In genomic region chr12:124914392-124915248, GRCh38 we compare ENCODE assay signal across 7 cellular contexts. TPM values are rescaled to one million over a fixed set of nuclear protein-coding genes. Genes with fewer than 3 reads are reported as not detected.
A peak's percentile ranks its signal among the peaks of the same experiment; 100 is the strongest.
DNase-seq lines count a peak whose midpoint lies in the region; ATAC-seq and TF ChIP-seq lines count a peak whose summit lies in the region.

UBC (minus strand) TSS chr12:124914650; CDS start chr12:124913771, 879 bp downstream.

- H3K36me3 ChIP-seq in effector memory CD4-positive, alpha-beta T cell (ENCODE audit: control insufficient read depth, insufficient read depth, low read length), result peaks cover 16% of the 10 kb centered on the region

- H3K4me1 ChIP-seq in effector memory CD4-positive, alpha-beta T cell (ENCODE audit: control insufficient read depth, insufficient read depth, low read length, poor library complexity, severe bottlenecking), result peaks cover 58% of the 10 kb centered on the region

- TF ChIP-seq POLR2A in GM19099 (IDR thresholded peaks at IDR 0.05; ENCODE audit: extremely low read depth, insufficient read length, low read depth), result peak; percentile 100

- peak within 1 kb of the TSS; percentile 98 for H3K27ac ChIP-seq in effector memory CD4-positive, alpha-beta T cell (ENCODE audit: insufficient read depth, low read length, poor library complexity, severe bottlenecking)

- H3K9me3 ChIP-seq in effector memory CD4-positive, alpha-beta T cell (ENCODE audit: control insufficient read depth, low read length), result no peaks in the 10 kb centered on the region

- DNase-seq in activated CD4-positive, alpha-beta T cell treated with anti-CD3 and anti-CD28 coated beads, Interleukin-2, amount 50 U/mL, for 24 hours (ENCODE audit: low read depth in 1 of 2, low spot score in 1 of 2), result peak; percentile 88 to 89
- DNase-seq in effector memory CD4-positive, alpha-beta T cell, result peak; percentile 81 to 89 (median 87)
- DNase-seq in mesenteric fat pad (ENCODE audit: low spot score) (peak; percentile 98), NOMO-1 (lab: John Stamatoyannopoulos, UW; ENCODE audit: unreplicated experiment in 2 of 2) (no peak)
- DNase-seq in stimulated activated CD8-positive, alpha-beta memory T cell treated with anti-CD3 and anti-CD28 coated beads, Interleukin-15, amount 100 ng/mL, for 4 hours (ENCODE audit: low read depth in 2 of 2), result peak; percentile 73 to 77

- ATAC-seq in HG03520 (IDR thresholded peaks at IDR 0.05; ENCODE audit: unreplicated experiment), result peak; percentile 22

- no peaks in the 10 kb centered on the region for H3K27me3 ChIP-seq in effector memory CD4-positive, alpha-beta T cell (replicated peaks; ENCODE audit: control insufficient read depth, insufficient read depth, low read length, poor library complexity, severe bottlenecking)

- H3K4me3 ChIP-seq in effector memory CD4-positive, alpha-beta T cell (ENCODE audit: insufficient read depth, low read depth, low read length, poor library complexity, severe bottlenecking), result peak within 1 kb of the TSS; percentile 99

RNA-seq across cellular contexts. Expression of gene UBC, which starts in this region (rescaled TPM):
- 1,241 TPM for total RNA-seq in mesenteric fat pad

Comparison
In these comparisons a context has a peak if more than half of its experiments do, and no peak if none do; other contexts are left out.
1. DNase-seq: peak in activated CD4-positive, alpha-beta T cell treated with anti-CD3 and anti-CD28 coated beads, Interleukin-2, amount 50 U/mL, for 24 hours (2 of 2), effector memory CD4-positive, alpha-beta T cell (3 of 3), mesenteric fat pad (single experiment) and stimulated activated CD8-positive, alpha-beta memory T cell treated with anti-CD3 and anti-CD28 coated beads, Interleukin-15, amount 100 ng/mL, for 4 hours (2 of 2); none in NOMO-1 (0 of 2).